ENCODE assay signal across 9 cellular contexts in the genomic region with DNA sequence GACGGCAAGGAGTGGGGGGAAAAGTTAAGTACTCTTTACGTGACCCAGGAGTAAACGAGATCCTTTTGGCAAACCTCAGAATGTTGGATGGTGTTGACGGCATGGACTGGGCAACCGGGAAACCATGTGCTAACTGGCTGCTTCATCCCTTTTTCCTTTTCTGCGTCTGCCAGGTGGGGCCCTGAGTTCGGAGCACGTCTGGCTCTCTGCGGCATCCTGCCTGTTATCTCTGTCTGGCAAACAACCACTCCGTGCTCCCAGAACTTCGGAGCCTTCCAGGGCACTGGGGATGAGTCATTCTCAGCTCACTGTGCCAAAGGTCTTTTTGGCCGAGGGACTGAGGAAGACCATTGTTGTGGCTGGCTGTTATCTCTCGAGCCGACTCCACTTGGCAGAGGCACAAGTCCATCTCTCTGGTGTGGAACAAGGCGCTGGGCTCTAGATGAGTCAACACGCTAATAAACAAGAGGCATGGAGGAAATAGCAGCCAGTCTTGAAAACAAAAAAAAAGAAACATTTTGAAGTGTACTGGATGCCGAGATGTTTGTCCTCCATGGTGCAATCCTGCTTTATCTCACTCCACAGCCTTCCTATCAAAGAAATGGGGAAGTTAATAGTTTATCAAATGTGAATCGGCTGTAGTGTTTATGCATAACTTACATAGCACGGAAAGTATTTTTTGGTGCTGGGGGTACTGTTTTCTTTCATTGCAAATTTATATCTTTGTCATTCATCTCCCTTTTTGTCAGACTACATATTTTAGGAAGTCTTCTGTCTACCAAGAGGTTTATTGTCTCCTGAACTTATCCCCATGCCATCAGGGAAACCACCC.
DNase-seq lines count a peak whose midpoint lies in the region; ATAC-seq and TF ChIP-seq lines count a peak whose summit lies in the region.
"Had no signal": no experiment of that assay in that cellular context is flagged by ENCODE, and none has a peak within 500 bp of the region (broad histone marks: within the 10 kb centered on the region; RNA-seq: fewer than 3 reads in every experiment).

No MANE protein-coding gene starts in this region.

- H3K4me2 ChIP-seq in neural progenitor cell: no peak overlapping the region
- H3K4me2 ChIP-seq: BLaER1 had no signal

- H4K20me1 ChIP-seq in neural progenitor cell (ENCODE audit: low read depth): no peaks in the 10 kb centered on the region
- H4K20me1 ChIP-seq: BLaER1 had no signal

- H3F3A ChIP-seq in neural progenitor cell (ENCODE audit: low read depth): peaks cover 17% of the 10 kb centered on the region

- peaks cover 5% of the 10 kb centered on the region for H3K9me3 ChIP-seq in RWPE2 (ENCODE audit: severe bottlenecking)
- no peaks in the 10 kb centered on the region for H3K9me3 ChIP-seq in neural progenitor cell (ENCODE audit: low read depth)

- peaks cover 0 to 5% of the 10 kb centered on the region in 2 donors for H3K36me3 Mint-ChIP-seq in activated naive CD4-positive, alpha-beta T cell treated with anti-CD3 and anti-CD28 coated beads, Interleukin-2, amount 50 U/mL, for 72 hours
- peaks cover 4% of the 10 kb centered on the region for H3K36me3 Mint-ChIP-seq in neural progenitor cell

- peaks cover 16% of the 10 kb centered on the region for H3K4me1 Mint-ChIP-seq in neural progenitor cell

- peaks cover 22% of the 10 kb centered on the region for H3K27me3 Mint-ChIP-seq in neural progenitor cell (ENCODE audit: insufficient read depth, low read depth)

- H3K4me1 ChIP-seq in RWPE2 (ENCODE audit: insufficient read depth, poor library complexity, severe bottlenecking) (no peaks in the 10 kb centered on the region), neural progenitor cell (peaks cover 17% of the 10 kb centered on the region)

- no peaks in the 10 kb centered on the region for H3K36me3 ChIP-seq in RWPE2 (ENCODE audit: low read depth)
- H3K36me3 ChIP-seq in neural progenitor cell: no peaks in the 10 kb centered on the region
- H3K36me3 ChIP-seq: BLaER1 had no signal

- H2AFZ ChIP-seq in neural progenitor cell (replicated peaks): no peak overlapping the region

- DNase-seq in activated naive CD4-positive, alpha-beta T cell treated with anti-CD3 and anti-CD28 coated beads, Interleukin-2, amount 50 U/mL, for 72 hours (ENCODE audit: low spot score in 2 of 2): no peak
- no peak for DNase-seq in activated naive CD4-positive, alpha-beta T cell treated with Interleukin-2 at 50 U/mL for 16 hours
- peak; percentile 89 for DNase-seq in RWPE2 (ENCODE audit: low spot score)
- peak; percentile 89 for DNase-seq in fibroblast of mammary gland (ENCODE audit: low read depth)
- DNase-seq in non-pigmented ciliary epithelial cell (ENCODE audit: low read depth): peak; percentile 84
- no peak for DNase-seq in neural progenitor cell (ENCODE audit: low spot score)
- no peak for DNase-seq in MV-4-11 (lab: John Stamatoyannopoulos, UW)

- no peak for TF ChIP-seq CTCF in RWPE2 (IDR thresholded peaks at IDR 0.05; ENCODE audit: poor library complexity, severe bottlenecking)
- no peak for TF ChIP-seq CTCF in fibroblast of mammary gland (conservative IDR thresholded peaks at IDR 0.05; ENCODE audit: control insufficient read depth, insufficient read depth, low read depth, low read length)
- no peak for TF ChIP-seq CTCF in neural progenitor cell (IDR thresholded peaks at IDR 0.05)

- peaks cover 4 to 5% of the 10 kb centered on the region in 2 donors for H3K9me3 Mint-ChIP-seq in activated naive CD4-positive, alpha-beta T cell treated with anti-CD3 and anti-CD28 coated beads, Interleukin-2, amount 50 U/mL, for 72 hours
- H3K9me3 Mint-ChIP-seq in neural progenitor cell: peaks cover 13% of the 10 kb centered on the region

- no peak overlapping the region for H3K4me3 Mint-ChIP-seq in neural progenitor cell

- H3K27ac ChIP-seq in RWPE2 (ENCODE audit: poor library complexity, severe bottlenecking): no peak overlapping the region
- no peak overlapping the region for H3K27ac ChIP-seq in neural progenitor cell
- H3K27ac ChIP-seq: BLaER1 had no signal

- no peaks in the 10 kb centered on the region for H3K79me2 ChIP-seq in neural progenitor cell (ENCODE audit: low read depth)

- H3K27me3 ChIP-seq in RWPE2 (ENCODE audit: insufficient read depth, poor library complexity, severe bottlenecking): no peaks in the 10 kb centered on the region
- no peaks in the 10 kb centered on the region for H3K27me3 ChIP-seq in neural progenitor cell
- H3K27me3 ChIP-seq: BLaER1 had no signal

- H3K27ac Mint-ChIP-seq in activated naive CD4-positive, alpha-beta T cell treated with anti-CD3 and anti-CD28 coated beads, Interleukin-2, amount 50 U/mL, for 72 hours: no peak overlapping the region
- no peak overlapping the region for H3K27ac Mint-ChIP-seq in neural progenitor cell

- H3K9ac ChIP-seq in neural progenitor cell: no peak overlapping the region
- H3K9ac ChIP-seq: BLaER1 had no signal

- peak; percentile 11 to 16 for ATAC-seq in activated naive CD4-positive, alpha-beta T cell treated with anti-CD3 and anti-CD28 coated beads, Interleukin-2, amount 50 U/mL, for 72 hours
- ATAC-seq in RWPE2 (ENCODE audit: low read depth) (peak; percentile 96), HG03378 (IDR thresholded peaks at IDR 0.05; ENCODE audit: unreplicated experiment) (no peak)

- H3K4me3 ChIP-seq in RWPE2 (ENCODE audit: severe bottlenecking) (no peak overlapping the region), fibroblast of mammary gland (ENCODE audit: control insufficient read depth, low read depth, low read length) (peak overlapping the region; percentile 18), neural progenitor cell (no peak overlapping the region)
- H3K4me3 ChIP-seq: BLaER1 had no signal

Comparison
In these comparisons a context has a peak if more than half of its experiments do, and no peak if none do; other contexts are left out.
1. DNase-seq: peak in RWPE2 (single experiment), fibroblast of mammary gland (single experiment) and non-pigmented ciliary epithelial cell (single experiment); none in activated naive CD4-positive, alpha-beta T cell treated with anti-CD3 and anti-CD28 coated beads, Interleukin-2, amount 50 U/mL, for 72 hours (0 of 2), activated naive CD4-positive, alpha-beta T cell treated with Interleukin-2 at 50 U/mL for 16 hours (single experiment), neural progenitor cell (single experiment) and MV-4-11 (single experiment).